Comparison of ENCODE assay signal across 7 cellular contexts in genomic region chr19:2302319-2303208, GRCh38. TPM values are rescaled to one million over a fixed set of nuclear protein-coding genes. Genes with fewer than 3 reads are reported as not detected.
DNase-seq lines count a peak whose midpoint lies in the region; ATAC-seq and TF ChIP-seq lines count a peak whose summit lies in the region.
"Had no signal": no experiment of that assay in that cellular context is flagged by ENCODE, and none has a peak within 500 bp of the region (broad histone marks: within the 10 kb centered on the region; RNA-seq: fewer than 3 reads in every experiment).

No MANE protein-coding gene starts in this region.

- H3K36me3 Mint-ChIP-seq in activated B cell treated with CpG ODN at 0.5 μM for 24 hours (ENCODE audit: low read depth), result no peaks in the 10 kb centered on the region
- no peaks in the 10 kb centered on the region for H3K36me3 Mint-ChIP-seq in glutamatergic neuron (ENCODE audit: unreplicated experiment)

- H3K27me3 Mint-ChIP-seq in activated B cell treated with CpG ODN at 0.5 μM for 24 hours, result peaks cover 3% of the 10 kb centered on the region
- H3K27me3 Mint-ChIP-seq in glutamatergic neuron (ENCODE audit: unreplicated experiment), result peaks cover 9% of the 10 kb centered on the region

- H3K36me3 ChIP-seq in skeletal muscle satellite cell (ENCODE audit: insufficient read depth, low read length), result no peaks in the 10 kb centered on the region
- no peaks in the 10 kb centered on the region for H3K36me3 ChIP-seq in breast epithelium

- no peak for TF ChIP-seq POLR2A in breast epithelium (IDR thresholded peaks at IDR 0.05)

- intact Hi-C loops in activated B cell treated with CpG ODN at 0.5 μM for 24 hours (cut with micrococcal nuclease), result loop anchor here (2.0 kb wide), 1 partner anchor 14 kb away; no protein-coding TSS in a partner anchor
- intact Hi-C loops in breast epithelium (cut with DNase I; ENCODE audit: low total_unique reads), result no loop called here

- H3K4me3 Mint-ChIP-seq in activated B cell treated with CpG ODN at 0.5 μM for 24 hours (peak overlapping the region; percentile 81), glutamatergic neuron (ENCODE audit: unreplicated experiment) (peak overlapping the region; percentile 55)

- no peaks in the 10 kb centered on the region for H3K9me3 ChIP-seq in skeletal muscle satellite cell (replicated peaks; ENCODE audit: low read length)
- no peaks in the 10 kb centered on the region for H3K9me3 ChIP-seq in breast epithelium

- POLR2A ChIA-PET in activated B cell treated with CpG ODN at 0.5 μM for 24 hours (lab: Charles Lee), result interaction anchor here (0.5 to 2.5 kb wide), 19 partner anchors 9 to 1272 kb away, joined by 3 to 48 read pairs (median 5); partner anchors contain the start of genes LSM7, PLEKHJ1, SPPL2B and TIMM13

- H3K4me1 Mint-ChIP-seq in activated B cell treated with CpG ODN at 0.5 μM for 24 hours (peaks cover 49% of the 10 kb centered on the region), glutamatergic neuron (ENCODE audit: low read depth, unreplicated experiment) (peaks cover 7% of the 10 kb centered on the region)

- CTCF ChIA-PET in activated B cell treated with CpG ODN at 0.5 μM for 24 hours (lab: Charles Lee), result no interaction called here

- H3K9ac ChIP-seq in skeletal muscle satellite cell (ENCODE audit: low read depth, low read length), result no peak overlapping the region

- H3K27me3 ChIP-seq in skeletal muscle satellite cell (ENCODE audit: control insufficient read depth, insufficient read depth, low read length), result peaks cover 17% of the 10 kb centered on the region
- H3K27me3 ChIP-seq in breast epithelium, result peaks cover 7 to 17% of the 10 kb centered on the region in 2 donors

- H3K9me3 Mint-ChIP-seq in activated B cell treated with CpG ODN at 0.5 μM for 24 hours, result no peaks in the 10 kb centered on the region
- H3K9me3 Mint-ChIP-seq in glutamatergic neuron (ENCODE audit: unreplicated experiment), result peaks cover 2% of the 10 kb centered on the region

- peak; percentile 60 for ATAC-seq in activated B cell treated with CpG ODN at 0.5 μM for 24 hours (ENCODE audit: low read depth)

- peak; percentile 44 for DNase-seq in activated B cell treated with CpG ODN at 0.5 μM for 24 hours
- DNase-seq in glutamatergic neuron, result peak; percentile 50
- DNase-seq in stimulated activated CD4-positive, alpha-beta T cell treated with anti-CD3 and anti-CD28 coated beads, Interleukin-4, amount 100 ng/mL, for 1 hour, result no peak
- no peak for DNase-seq in NCI-H2107 (lab: John Stamatoyannopoulos, UW)
- DNase-seq in breast epithelium (ENCODE audit: low spot score in 2 of 2), result no peak
- DNase-seq: kidney glomerular epithelial cell had no signal

- H3K27ac ChIP-seq in breast epithelium, result no peak overlapping the region

- H3K27ac Mint-ChIP-seq in activated B cell treated with CpG ODN at 0.5 μM for 24 hours (peak overlapping the region; percentile 54), glutamatergic neuron (ENCODE audit: unreplicated experiment) (no peak overlapping the region)

- no peak for TF ChIP-seq CTCF in activated B cell treated with CpG ODN at 0.5 μM for 24 hours (IDR thresholded peaks at IDR 0.05)
- TF ChIP-seq CTCF in glutamatergic neuron (IDR thresholded peaks at IDR 0.05; ENCODE audit: partially characterized antibody, unreplicated experiment), result no peak
- no peak for TF ChIP-seq CTCF in breast epithelium (IDR thresholded peaks at IDR 0.05)

- H3K4me2 ChIP-seq in skeletal muscle satellite cell (ENCODE audit: low read length), result peak overlapping the region; percentile 43

- H3K4me3 ChIP-seq in skeletal muscle satellite cell (ENCODE audit: low read length), result peak overlapping the region; percentile 19
- H3K4me3 ChIP-seq in breast epithelium, result peak overlapping the region in 1 of 3 donors; percentile 40

- H3K4me1 ChIP-seq in skeletal muscle satellite cell (ENCODE audit: control insufficient read depth, insufficient read depth, low read length), result peaks cover 5% of the 10 kb centered on the region
- no peaks in the 10 kb centered on the region for H3K4me1 ChIP-seq in breast epithelium

RNA-seq across cellular contexts. Expression of gene LINGO3, which starts 5.4 kb away (rescaled TPM):
- total RNA-seq in activated B cell treated with CpG ODN at 0.5 μM for 24 hours, result 0.88 and 1.4 TPM in 2 replicates
- 0.25 TPM for total RNA-seq in glutamatergic neuron (ENCODE audit: unreplicated experiment)
- under 0.01 TPM in 2 replicates for total RNA-seq in skeletal muscle satellite cell (2012; rRNA removed)
- total RNA-seq in breast epithelium, result under 1 TPM in 2 of 3 donors, not detected in 1; 0.16 to 0.33 TPM

RNA-seq across cellular contexts. Expression of gene PEAK3, which starts 20.6 kb away (rescaled TPM):
- 0.09 TPM in 1 of 2 replicates, not detected in the other for total RNA-seq in activated B cell treated with CpG ODN at 0.5 μM for 24 hours
- not detected for total RNA-seq in glutamatergic neuron (ENCODE audit: unreplicated experiment)
- total RNA-seq in skeletal muscle satellite cell (2012; rRNA removed), result not detected in 2 replicates
- total RNA-seq in breast epithelium, result 1 to 10 TPM in 1 of 3 donors, not detected in 2; 1.8 TPM

RNA-seq across cellular contexts. Expression of gene LSM7, which starts 25.8 kb away (rescaled TPM):
- 149 and 152 TPM in 2 replicates for total RNA-seq in activated B cell treated with CpG ODN at 0.5 μM for 24 hours
- 105 TPM for total RNA-seq in glutamatergic neuron (ENCODE audit: unreplicated experiment)
- total RNA-seq in skeletal muscle satellite cell (2012; rRNA removed), result 177 and 189 TPM in 2 replicates
- total RNA-seq in breast epithelium, result 100 to 1,000 TPM in 2 of 3 donors, 10 to 100 TPM in 1; 95.1 to 188 (median 125) TPM

RNA-seq across cellular contexts. Expression of gene SPPL2B, which starts 25.9 kb away (rescaled TPM):
- 112 and 142 TPM in 2 replicates for total RNA-seq in activated B cell treated with CpG ODN at 0.5 μM for 24 hours
- total RNA-seq in glutamatergic neuron (ENCODE audit: unreplicated experiment), result 166 TPM
- 20.8 and 25.6 TPM in 2 replicates for total RNA-seq in skeletal muscle satellite cell (2012; rRNA removed)
- 10 to 100 TPM; 23.5 to 61.2 (median 49.8) TPM for total RNA-seq in breast epithelium

RNA-seq across cellular contexts. Expression of gene JSRP1, which starts 46.3 kb away (rescaled TPM):
- total RNA-seq in activated B cell treated with CpG ODN at 0.5 μM for 24 hours (0.31 and 0.54 TPM in 2 replicates), glutamatergic neuron (ENCODE audit: unreplicated experiment) (not detected), breast epithelium (1 to 10 TPM in 2 of 3 donors, not detected in 1; 1.0 to 2.3 TPM)
- total RNA-seq in skeletal muscle satellite cell (2012; rRNA removed), result 2.3 and 9.4 TPM in 2 replicates

Comparison
In these comparisons a context has a peak if more than half of its experiments do, and no peak if none do; other contexts are left out.
1. DNase-seq: peak in activated B cell treated with CpG ODN at 0.5 μM for 24 hours (single experiment) and glutamatergic neuron (single experiment); none in stimulated activated CD4-positive, alpha-beta T cell treated with anti-CD3 and anti-CD28 coated beads, Interleukin-4, amount 100 ng/mL, for 1 hour (single experiment), NCI-H2107 (single experiment) and breast epithelium (0 of 2).